ENCODE assay signal across 8 cellular contexts in genomic region chr19:55062735-55063491, GRCh38. TPM values are rescaled to one million over a fixed set of nuclear protein-coding genes. Genes with fewer than 3 reads are reported as not detected.
DNase-seq lines count a peak whose midpoint lies in the region; ATAC-seq and TF ChIP-seq lines count a peak whose summit lies in the region.

RDH13 (minus strand) TSS chr19:55063148; CDS start chr19:55063032, 116 bp downstream.

- peaks cover 49% of the 10 kb centered on the region for H3K36me3 Mint-ChIP-seq in Caco-2 (ENCODE audit: insufficient read depth, unreplicated experiment)

- H3K27ac Mint-ChIP-seq in Caco-2 (ENCODE audit: unreplicated experiment), result peak within 1 kb of the TSS; percentile 77

- H3K4me1 ChIP-seq in Caco-2 (0 out of 2 replicates have a peak, but pooled peaks cover 6% of the 10 kb centered on the region), IMR-90 (ENCODE audit: control insufficient read depth, insufficient read depth, low read length) (0 out of 2 replicates have a peak, but pooled peaks cover 2% of the 10 kb centered on the region), OCI-LY7 (ENCODE audit: insufficient read depth, low read length, poor library complexity, severe bottlenecking) (peaks cover 7% of the 10 kb centered on the region)

- peaks cover 11% of the 10 kb centered on the region for H3K4me1 Mint-ChIP-seq in Caco-2 (ENCODE audit: low read depth, unreplicated experiment)

- no peak for TF ChIP-seq CTCF in Caco-2 (IDR thresholded peaks at IDR 0.05; ENCODE audit: insufficient read depth in 1 of 2, low read depth in 1 of 2, low read length in 1 of 2, severe bottlenecking in 1 of 2, unreplicated experiment in 1 of 2)
- TF ChIP-seq CTCF in IMR-90 (conservative IDR thresholded peaks at IDR 0.05; ENCODE audit: low read depth, low read length), result no peak
- TF ChIP-seq CTCF in OCI-LY7 (conservative IDR thresholded peaks at IDR 0.05; ENCODE audit: low read length), result no peak

- H3K18ac ChIP-seq in IMR-90 (ENCODE audit: low read depth, low read length), result no peak within 1 kb of the TSS

- H3K9me3 Mint-ChIP-seq in Caco-2 (ENCODE audit: unreplicated experiment), result no peaks in the 10 kb centered on the region

- H2BK15ac ChIP-seq in IMR-90 (ENCODE audit: low read depth, low read length), result no peak within 1 kb of the TSS

- 2% methylated on average over 15 of the region's 70 CpGs; no CpG with 5 or more reads in 1 of the 2 experiments for WGBS in IMR-90 (ENCODE audit: extremely low coverage in 2 of 2, insufficient read length in 1 of 2), 2 experiments

- no peak within 1 kb of the TSS; the same call in 1 of the 2 replicates for H3K23ac ChIP-seq in IMR-90 (ENCODE audit: low read depth, low read length)

- H3K4me2 ChIP-seq in IMR-90 (ENCODE audit: low read depth, low read length) (peak within 1 kb of the TSS; percentile 56), OCI-LY7 (ENCODE audit: low read length) (peak within 1 kb of the TSS; percentile 76)

- ATAC-seq in GM21515 (IDR thresholded peaks at IDR 0.05; ENCODE audit: unreplicated experiment), result peak; percentile 86
- ATAC-seq in IMR-90 (ENCODE audit: low read depth), result peak; percentile 100

- H4K8ac ChIP-seq in IMR-90 (ENCODE audit: low read depth in 2 of 2, low read length in 2 of 2), result peak within 1 kb of the TSS; percentile 9 to 72; a peak in 1 of 4 replicates

- no peak within 1 kb of the TSS for H4K91ac ChIP-seq in IMR-90 (ENCODE audit: insufficient read depth, low read depth, low read length)

- H3K56ac ChIP-seq in IMR-90 (ENCODE audit: extremely low read depth, insufficient read depth, low read length), result no peak within 1 kb of the TSS

- dilution Hi-C loops in IMR-90 (cut with HindIII; ENCODE audit: low sequenced_read_pairs, unreplicated experiment), result no loop called here

- peak within 1 kb of the TSS; percentile 10; the same call in 1 of the 2 replicates for H3K27ac ChIP-seq in IMR-90 (ENCODE audit: insufficient read depth, low read length)
- peak within 1 kb of the TSS; percentile 50 for H3K27ac ChIP-seq in OCI-LY7 (ENCODE audit: low read depth, low read length, poor library complexity, severe bottlenecking)

- H2AK9ac ChIP-seq in IMR-90 (replicated peaks; ENCODE audit: low read depth, low read length, poor library complexity), result peak within 1 kb of the TSS; percentile 31

- peak within 1 kb of the TSS; percentile 61 for H3K9ac ChIP-seq in IMR-90 (ENCODE audit: low read depth, low read length)

- no peak for TF ChIP-seq POLR2A in IMR-90 (IDR thresholded peaks at IDR 0.05; ENCODE audit: low read depth, low read length)

- no peaks in the 10 kb centered on the region for H3K9me1 ChIP-seq in IMR-90 (ENCODE audit: insufficient read depth, low read length)

- intact Hi-C loops in Caco-2 (cut with micrococcal nuclease; ENCODE audit: unreplicated experiment) (loop anchor here (2.0 kb wide), 1 partner anchor 18 kb away; no protein-coding TSS in a partner anchor), IMR-90 (cut with micrococcal nuclease) (loop anchor here (10.0 kb wide), 1 partner anchor 588 kb away; the partner anchor contains the start of gene CDC42EP5), OCI-LY7 (cut with micrococcal nuclease; ENCODE audit: unreplicated experiment) (loop anchor here (5.0 kb wide), 1 partner anchor 181 kb away; no protein-coding TSS in a partner anchor)

- H2AFZ ChIP-seq in IMR-90 (replicated peaks; ENCODE audit: low read length, poor library complexity) (peak within 1 kb of the TSS; percentile 94), OCI-LY7 (ENCODE audit: low read length) (peak within 1 kb of the TSS; percentile 21; the same call in 1 of the 2 replicates)

- no peaks in the 10 kb centered on the region for H3K9me2 ChIP-seq in OCI-LY7 (ENCODE audit: insufficient read depth, low read length)

- no peak within 1 kb of the TSS; the same call in 1 of the 2 replicates for H2AK5ac ChIP-seq in IMR-90 (ENCODE audit: low read depth, low read length)

- no peak within 1 kb of the TSS for H2BK120ac ChIP-seq in IMR-90 (ENCODE audit: low read depth, low read length)

- peaks cover 15% of the 10 kb centered on the region for H3K79me2 ChIP-seq in OCI-LY7 (ENCODE audit: insufficient read depth, low read depth, low read length)

- H2BK5ac ChIP-seq in IMR-90 (ENCODE audit: low read depth, low read length, poor library complexity, severe bottlenecking), result no peak within 1 kb of the TSS

- in situ Hi-C loops in IMR-90 (cut with MboI; ENCODE audit: low sequenced_read_pairs), result no loop called here

- BruUV-seq in Caco-2 (replicated peaks; lab: Mats Ljungman, UMichigan), result no TSS peak
- BruUV-seq in IMR-90 (replicated peaks; lab: Mats Ljungman, UMichigan), result no TSS peak
- BruUV-seq in OCI-LY7 (replicated peaks; lab: Mats Ljungman, UMichigan), result no TSS peak

- TF ChIP-seq RAD21 in IMR-90 (IDR thresholded peaks at IDR 0.05; ENCODE audit: low read length), result no peak

- H3K9me3 ChIP-seq in Caco-2 (no peaks in the 10 kb centered on the region), IMR-90 (ENCODE audit: control insufficient read depth, insufficient read depth, low read length) (no peaks in the 10 kb centered on the region), OCI-LY7 (ENCODE audit: low read length) (no peaks in the 10 kb centered on the region)

- no peaks in the 10 kb centered on the region for H3K27me3 ChIP-seq in Caco-2 (replicated peaks; ENCODE audit: control insufficient read depth, insufficient read depth, low read length)
- H3K27me3 ChIP-seq in IMR-90 (ENCODE audit: control insufficient read depth, insufficient read depth, low read length), result peaks cover 8% of the 10 kb centered on the region

- H3K4ac ChIP-seq in IMR-90 (ENCODE audit: low read depth, low read length), result no peak within 1 kb of the TSS

- no peak within 1 kb of the TSS for H3K14ac ChIP-seq in IMR-90 (replicated peaks; ENCODE audit: low read depth, low read length)

- no peak within 1 kb of the TSS for H4K5ac ChIP-seq in IMR-90 (ENCODE audit: low read depth, low read length)

- POLR2A ChIA-PET in Caco-2 (lab: Charles Lee), result interaction anchor here (0.5 to 2.2 kb wide), 3 partner anchors 17 to 614 kb away, joined by 4 to 12 read pairs (median 5); partner anchors contain the start of genes LENG8 and LENG9
- POLR2A ChIA-PET in IMR-90 (lab: Charles Lee; ENCODE audit: unreplicated experiment), result no interaction called here
- POLR2A ChIA-PET in OCI-LY7 (lab: Charles Lee), result interaction anchor here (0.6 to 1.4 kb wide), 2 partner anchors 17 to 54 kb away, joined by 3 to 6 read pairs; no protein-coding TSS in a partner anchor

- H3K36me3 ChIP-seq in Caco-2 (ENCODE audit: control insufficient read depth, insufficient read depth, low read length) (no peaks in the 10 kb centered on the region; the same call in none of the 2 replicates), IMR-90 (ENCODE audit: control insufficient read depth, insufficient read depth, low read length) (peaks cover 5% of the 10 kb centered on the region), OCI-LY7 (ENCODE audit: insufficient read depth, low read length) (peaks cover 33% of the 10 kb centered on the region)

- no peak within 1 kb of the TSS for H2BK20ac ChIP-seq in IMR-90 (ENCODE audit: low read depth, low read length)

- H4K20me1 ChIP-seq in IMR-90 (ENCODE audit: insufficient read depth, low read length) (no peaks in the 10 kb centered on the region; the same call in 1 of the 2 replicates), OCI-LY7 (ENCODE audit: insufficient read depth, low read length) (no peaks in the 10 kb centered on the region)

- peaks cover 0 to 9% of the 10 kb centered on the region in 2 experiments; a peak in 2 of 4 replicates for H3K79me1 ChIP-seq in IMR-90 (ENCODE audit: low read depth in 1 of 2, low read length in 2 of 2)

- peak; percentile 98 for DNase-seq in Caco-2
- DNase-seq in IMR-90, result peak; percentile 96
- DNase-seq in OCI-LY7 (ENCODE audit: low spot score), result peak; percentile 98
- peak; percentile 96 for DNase-seq in activated CD8-positive, alpha-beta memory T cell treated with anti-CD3 and anti-CD28 coated beads, Interleukin-2, amount 50 U/mL, for 4 hours
- peak; percentile 95 for DNase-seq in epidermal melanocyte (ENCODE audit: insufficient read length, low spot score)
- DNase-seq in middle frontal gyrus (ENCODE audit: extremely low spot score, low spot score), result peak; percentile 89
- DNase-seq in stimulated activated CD8-positive, alpha-beta memory T cell treated with anti-CD3 and anti-CD28 coated beads, Interleukin-15, amount 100 ng/mL, for 48 hours (ENCODE audit: low read depth in 2 of 2), result peak; percentile 96 to 97

- CTCF ChIA-PET in Caco-2 (lab: Charles Lee), result interaction anchor here (0.6 to 1.5 kb wide), 4 partner anchors 25 to 441 kb away, joined by 3 to 4 read pairs (median 4); no protein-coding TSS in a partner anchor
- CTCF ChIA-PET in IMR-90 (lab: Yijun Ruan, JAX), result no interaction called here
- CTCF ChIA-PET in OCI-LY7 (lab: Charles Lee; ENCODE audit: unreplicated experiment), result interaction anchor here (0.6 kb wide), 1 partner anchor 104 kb away, joined by 3 read pairs; no protein-coding TSS in a partner anchor

- H3K4me3 ChIP-seq in Caco-2 (ENCODE audit: low read depth, low read length) (peak within 1 kb of the TSS; percentile 91), IMR-90 (ENCODE audit: insufficient read depth, low read depth, low read length) (peak within 1 kb of the TSS; percentile 73), OCI-LY7 (ENCODE audit: low read depth, low read length, poor library complexity, severe bottlenecking) (peak within 1 kb of the TSS; percentile 84)

- H3K27me3 Mint-ChIP-seq in Caco-2 (ENCODE audit: insufficient read depth, unreplicated experiment), result no peaks in the 10 kb centered on the region

- H3K4me3 Mint-ChIP-seq in Caco-2 (ENCODE audit: unreplicated experiment), result peak within 1 kb of the TSS; percentile 76

TF ChIP-seq in IMR-90, 13 proteins besides CTCF, POLR2A, EP300 and RAD21 (continues in another document):
- no peak for TF ChIP-seq CHD1 (IDR thresholded peaks at IDR 0.05; ENCODE audit: low read depth, low read length)
- TF ChIP-seq NFE2L2 (IDR thresholded peaks at IDR 0.05; ENCODE audit: low read depth, low read length), result no peak
- TF ChIP-seq USF2 (IDR thresholded peaks at IDR 0.05; ENCODE audit: low read depth, low read length), result no peak
- TF ChIP-seq RCOR1 (IDR thresholded peaks at IDR 0.05; ENCODE audit: insufficient replicate concordance, low read length), result peak; percentile 90
- no peak for TF ChIP-seq RFX5 (IDR thresholded peaks at IDR 0.05; ENCODE audit: low read depth, low read length)

RNA-seq across cellular contexts. Expression of gene RDH13, which starts in this region (rescaled TPM):
- 43.3 and 49.8 TPM in 2 replicates for total RNA-seq in Caco-2 (2022)
- 7.5 and 8.3 TPM in 2 replicates for total RNA-seq in IMR-90 (2012; rRNA removed)
- polyA plus RNA-seq in IMR-90 (2012; rRNA removed), result 6.9 and 7.8 TPM in 2 replicates
- 4.2 and 7.7 TPM in 2 replicates for polyA plus RNA-seq in IMR-90 (2012; cell fraction: cytosol; rRNA removed)
- 14.8 and 17.0 TPM in 2 replicates for polyA plus RNA-seq in IMR-90 (2012; cell fraction: nucleus; rRNA removed; ENCODE audit: low replicate concordance)
- total RNA-seq in OCI-LY7 (2014; rRNA removed; shearing (Covaris generic)), result 23.1 and 29.5 TPM in 2 replicates
- total RNA-seq in OCI-LY7 (2022), result 17.8 and 19.5 TPM in 2 replicates

Comparison
In these comparisons a context has a peak if more than half of its experiments do, and no peak if none do; other contexts are left out.
1. Peak in every context shown above with its lines: DNase-seq, ATAC-seq, H3K4me3 ChIP-seq and H3K27ac ChIP-seq.